In the genomic region with DNA sequence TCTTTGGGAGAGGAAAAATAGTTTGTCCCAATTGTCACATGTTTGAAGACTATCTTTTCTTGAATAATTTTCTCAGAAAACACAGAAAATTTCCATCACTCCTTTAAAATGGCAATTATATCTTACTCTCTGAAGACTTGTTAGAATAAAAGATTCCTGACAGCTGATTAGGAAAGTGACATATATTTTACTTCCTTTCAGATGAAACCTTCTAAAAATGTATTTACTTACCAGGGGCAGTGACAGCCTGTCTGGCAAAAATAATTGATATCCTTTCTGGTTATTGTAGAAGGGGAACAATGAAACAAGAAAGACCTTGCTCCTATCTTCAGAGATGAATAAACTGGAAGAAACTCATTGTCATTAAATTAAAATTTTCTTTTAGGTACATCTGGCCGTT, we compare ENCODE assay signal across 27 cellular contexts.
"Had no signal": no experiment of that assay in that cellular context is flagged by ENCODE, and none has a peak within 500 bp of the region (broad histone marks: within the 10 kb centered on the region; RNA-seq: fewer than 3 reads in every experiment).

No MANE protein-coding gene starts in this region.

- H3K36me3 Mint-ChIP-seq: naive B cell had no signal

- H3K36me3 ChIP-seq: esophagus squamous epithelium, gastrocnemius medialis, heart right ventricle, left lung, lower lobe of right lung had no signal

- H3K4me3 ChIP-seq: coronary artery, dorsolateral prefrontal cortex, esophagus squamous epithelium, gastrocnemius medialis, heart right ventricle, left lung, lower lobe of right lung, mucosa of descending colon had no signal

- DNase-seq: dermis blood vessel endothelial cell; dorsolateral prefrontal cortex; effector CD4-positive, alpha-beta T cell; effector memory CD4-positive, alpha-beta T cell; erythroblast; esophagus squamous epithelium; foreskin fibroblast; foreskin melanocyte; gastrocnemius medialis; glutamatergic neuron; head of caudate nucleus; heart right ventricle; hippocampal formation; islet precursor cell; left cardiac atrium; left lung; left ventricle myocardium superior; lower lobe of right lung; mesenchymal stem cell; mucosa of descending colon; naive B cell had no signal

- H3K27ac Mint-ChIP-seq: mesothelial cell of epicardium, naive B cell had no signal

- H3K4me3 Mint-ChIP-seq: mesothelial cell of epicardium, naive B cell had no signal

- H3K9me3 ChIP-seq: esophagus squamous epithelium, gastrocnemius medialis, heart right ventricle, left lung, lower lobe of right lung, mucosa of descending colon had no signal

- H3K27me3 Mint-ChIP-seq: naive B cell had no signal

- FAIRE-seq: colon, endometrium had no signal

- H3K27me3 ChIP-seq: dorsolateral prefrontal cortex, esophagus squamous epithelium, gastrocnemius medialis, left lung had no signal

- ATAC-seq: esophagus mucosa, gastrocnemius medialis, heart right ventricle, left cardiac atrium, left lung, left ventricle myocardium superior, lower lobe of right lung, mucosa of descending colon had no signal

- H3K4me1 Mint-ChIP-seq: naive B cell had no signal

- H3K9me3 Mint-ChIP-seq: mesothelial cell of epicardium, naive B cell had no signal

- H3K4me1 ChIP-seq: esophagus squamous epithelium, gastrocnemius medialis, heart right ventricle, left lung, lower lobe of right lung had no signal

- H3K27ac ChIP-seq: coronary artery, dorsolateral prefrontal cortex, epithelial cell of prostate, esophagus squamous epithelium, gastrocnemius medialis, heart right ventricle, left lung, lower lobe of right lung had no signal
